8 cellular contexts compared by ENCODE assay signal in the genomic region with DNA sequence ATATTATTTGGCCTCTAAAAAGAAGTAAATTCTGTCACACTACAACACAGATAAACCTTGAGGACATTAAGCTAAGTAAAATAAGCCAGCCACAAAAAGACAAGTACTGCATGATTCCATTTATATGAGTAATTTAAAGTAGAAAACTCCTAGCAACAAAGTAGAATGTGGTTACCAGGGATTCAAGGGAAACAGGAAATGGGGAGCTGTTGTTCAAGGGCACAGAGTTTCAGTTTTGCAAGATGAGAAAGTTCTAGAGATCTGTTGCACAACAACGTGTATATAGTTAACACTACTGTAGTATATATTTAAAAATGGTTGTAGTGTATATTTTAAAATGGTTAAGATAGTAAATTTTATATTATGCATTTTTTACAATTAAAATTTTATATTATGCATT. TPM values are rescaled to one million over a fixed set of nuclear protein-coding genes. Genes with fewer than 3 reads are reported as not detected.
DNase-seq lines count a peak whose midpoint lies in the region; ATAC-seq and TF ChIP-seq lines count a peak whose summit lies in the region.

No MANE protein-coding gene starts in this region.

- peak; percentile 48 for DNase-seq in HPDE6-E6E7 (ENCODE audit: extremely low spot score)
- DNase-seq in activated naive CD8-positive, alpha-beta T cell treated with anti-CD3 and anti-CD28 coated beads for 36 hours: no peak
- peak; percentile 58 for DNase-seq in kidney epithelial cell (ENCODE audit: low read depth)
- no peak for DNase-seq in cortex of kidney (lab: John Stamatoyannopoulos, UW)
- no peak for DNase-seq in thyroid gland
- DNase-seq in Ammon's horn (ENCODE audit: low spot score): no peak

- no peaks in the 10 kb centered on the region for H3K27me3 Mint-ChIP-seq in activated naive CD8-positive, alpha-beta T cell treated with anti-CD3 and anti-CD28 coated beads for 36 hours

- no peak overlapping the region for H2AFZ ChIP-seq in ACC112 (ENCODE audit: low read length, unreplicated experiment)

- H3K9me3 Mint-ChIP-seq in activated naive CD8-positive, alpha-beta T cell treated with anti-CD3 and anti-CD28 coated beads for 36 hours: peaks cover 4% of the 10 kb centered on the region

- no peak overlapping the region for H3K4me3 ChIP-seq in ACC112 (ENCODE audit: low read depth, low read length)
- no peak overlapping the region for H3K4me3 ChIP-seq in kidney epithelial cell (ENCODE audit: low read depth, low read length)
- H3K4me3 ChIP-seq in thyroid gland (replicated peaks in 1 of 3): no peak overlapping the region

- peaks cover 39% of the 10 kb centered on the region for H3K79me2 ChIP-seq in ACC112 (ENCODE audit: control insufficient read depth, insufficient read depth, low read length, unreplicated experiment)

- 44 to 65% methylated on average over 1 of the region's 1 CpG for WGBS in thyroid gland, 2 donors

- H3K36me3 Mint-ChIP-seq in activated naive CD8-positive, alpha-beta T cell treated with anti-CD3 and anti-CD28 coated beads for 36 hours: peaks cover 33% of the 10 kb centered on the region

- H3K27me3 ChIP-seq in ACC112 (ENCODE audit: insufficient read depth, low read length) (no peaks in the 10 kb centered on the region), kidney epithelial cell (ENCODE audit: control insufficient read depth, insufficient read depth, low read length) (no peaks in the 10 kb centered on the region), thyroid gland (no peaks in the 10 kb centered on the region)

- H3K27ac ChIP-seq in ACC112 (ENCODE audit: low read depth, low read length) (peak overlapping the region; percentile 97), thyroid gland (peak overlapping the region in 1 of 3 donors; percentile 32)

- H3K36me3 ChIP-seq in ACC112 (ENCODE audit: insufficient read depth, low read length) (peaks cover 55% of the 10 kb centered on the region), kidney epithelial cell (ENCODE audit: control insufficient read depth, insufficient read depth, low read length) (no peaks in the 10 kb centered on the region), thyroid gland (peaks cover 63 to 74% of the 10 kb centered on the region in 2 donors)

- intact Hi-C loops in thyroid gland (cut with DNase I): no loop called here

- no peaks in the 10 kb centered on the region for H3K9me3 ChIP-seq in thyroid gland

- no peak for TF ChIP-seq POLR2A in thyroid gland (IDR thresholded peaks at IDR 0.05)

- H3K4me3 Mint-ChIP-seq in activated naive CD8-positive, alpha-beta T cell treated with anti-CD3 and anti-CD28 coated beads for 36 hours: no peak overlapping the region

- H3K4me1 ChIP-seq in ACC112 (ENCODE audit: control insufficient read depth, insufficient read depth, low read length, unreplicated experiment) (peaks cover 24% of the 10 kb centered on the region), thyroid gland (peaks cover 0 to 2% of the 10 kb centered on the region in 2 donors)

- no peak for ATAC-seq in HG03378 (IDR thresholded peaks at IDR 0.05; ENCODE audit: unreplicated experiment)

- no peak for TF ChIP-seq CTCF in kidney epithelial cell (IDR thresholded peaks at IDR 0.05; ENCODE audit: insufficient read depth, low read length, poor library complexity, severe bottlenecking)
- no peak for TF ChIP-seq CTCF in thyroid gland (IDR thresholded peaks at IDR 0.05)

- H3K4me1 Mint-ChIP-seq in activated naive CD8-positive, alpha-beta T cell treated with anti-CD3 and anti-CD28 coated beads for 36 hours: peaks cover 22% of the 10 kb centered on the region

- peak overlapping the region; percentile 83 for H3K27ac Mint-ChIP-seq in activated naive CD8-positive, alpha-beta T cell treated with anti-CD3 and anti-CD28 coated beads for 36 hours

RNA-seq across cellular contexts. Expression of a gene that starts 25.4 kb away (rescaled TPM):
- total RNA-seq in activated naive CD8-positive, alpha-beta T cell treated with anti-CD3 and anti-CD28 coated beads for 36 hours: 10 to 100 TPM; 78.8 to 88.3 TPM
- total RNA-seq in kidney epithelial cell (159 and 178 TPM in 2 replicates), thyroid gland (100 to 1,000 TPM; 263 to 367 (median 292) TPM)

RNA-seq across cellular contexts. Expression of a gene that starts 34.9 kb away (rescaled TPM):
- 1 to 10 TPM; 3.8 to 4.9 TPM for total RNA-seq in activated naive CD8-positive, alpha-beta T cell treated with anti-CD3 and anti-CD28 coated beads for 36 hours
- 3.6 and 4.7 TPM in 2 replicates for total RNA-seq in kidney epithelial cell
- total RNA-seq in thyroid gland: 10 to 100 TPM in 2 of 4 donors, 1 to 10 TPM in 2; 8.1 to 13.8 (median 10.7) TPM

Comparison
In these comparisons a context has a peak if more than half of its experiments do, and no peak if none do; other contexts are left out.
1. DNase-seq: peak in HPDE6-E6E7 (single experiment) and kidney epithelial cell (single experiment); none in activated naive CD8-positive, alpha-beta T cell treated with anti-CD3 and anti-CD28 coated beads for 36 hours (single experiment), cortex of kidney (single experiment), thyroid gland (0 of 2) and Ammon's horn (single experiment).